ENCODE assay signal across 14 cellular contexts in the genomic region with DNA sequence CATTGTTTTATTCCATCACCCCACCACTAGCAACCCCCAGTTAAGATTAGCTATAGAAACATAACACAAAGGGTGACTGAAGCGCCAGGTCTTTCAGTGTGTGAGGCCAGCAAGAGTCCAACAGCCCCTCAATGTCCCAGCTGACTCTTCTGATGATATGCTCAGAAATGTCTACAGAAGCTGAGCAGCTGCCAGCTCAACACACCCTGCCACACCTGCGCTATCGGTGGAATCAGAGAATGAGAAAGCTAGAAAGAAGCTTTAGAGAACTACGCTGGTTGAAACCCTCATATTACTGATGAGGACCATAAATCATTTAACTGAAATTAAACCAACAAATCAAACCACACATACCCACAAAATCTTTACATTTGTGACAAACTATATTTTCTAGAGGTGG.
DNase-seq lines count a peak whose midpoint lies in the region; ATAC-seq and TF ChIP-seq lines count a peak whose summit lies in the region.
"Had no signal": no experiment of that assay in that cellular context is flagged by ENCODE, and none has a peak within 500 bp of the region (broad histone marks: within the 10 kb centered on the region; RNA-seq: fewer than 3 reads in every experiment).

No MANE protein-coding gene starts in this region.

- H3K27me3 Mint-ChIP-seq in T-cell (no peaks in the 10 kb centered on the region), nephron (ENCODE audit: low read depth) (no peaks in the 10 kb centered on the region)

- H3K27ac Mint-ChIP-seq in T-cell (peak overlapping the region; percentile 15 to 48), nephron (peak overlapping the region in 2 of 3 experiments; percentile 20 to 22)

- ATAC-seq in T-cell (replicated peaks in 1 of 4) (no peak), psoas muscle (no peak)
- ATAC-seq: HCT116 had no signal

- no peaks in the 10 kb centered on the region for H3K9me2 ChIP-seq in Karpas-422 (replicated peaks; ENCODE audit: insufficient read depth, low read length)

- no peak overlapping the region for H3K4me3 Mint-ChIP-seq in T-cell
- H3K4me3 Mint-ChIP-seq in nephron = no peak overlapping the region

- H3K79me2 ChIP-seq in Karpas-422 (ENCODE audit: low read length) = peaks cover 23% of the 10 kb centered on the region; the same call in 1 of the 2 replicates

- H3K36me3 Mint-ChIP-seq in T-cell (peaks cover 2% of the 10 kb centered on the region), nephron (ENCODE audit: low read depth) (peaks cover 16% of the 10 kb centered on the region)

- TF ChIP-seq CTCF in nephron (IDR thresholded peaks at IDR 0.05; ENCODE audit: unreplicated experiment in 3 of 3) (no peak), psoas muscle (IDR thresholded peaks at IDR 0.05) (no peak), breast epithelium (IDR thresholded peaks at IDR 0.05) (no peak)

- peak overlapping the region; percentile 96 for H3K27ac ChIP-seq in Karpas-422 (ENCODE audit: low read length)
- H3K27ac ChIP-seq in psoas muscle = peak overlapping the region; percentile 38
- H3K27ac ChIP-seq in breast epithelium = no peak overlapping the region
- H3K27ac ChIP-seq: BLaER1, GM23248 had no signal

- no peak for TF ChIP-seq POLR2A in breast epithelium (IDR thresholded peaks at IDR 0.05)

- peak overlapping the region; percentile 43; the same call in 1 of the 2 replicates for H3K9ac ChIP-seq in Karpas-422 (ENCODE audit: low read length)
- H3K9ac ChIP-seq: BLaER1, GM23248 had no signal

- no peaks in the 10 kb centered on the region for H4K20me1 ChIP-seq in Karpas-422 (ENCODE audit: insufficient read depth, low read depth, low read length)

- H3K4me1 ChIP-seq in Karpas-422 (ENCODE audit: low read length) (peaks cover 98% of the 10 kb centered on the region), psoas muscle (peaks cover 44% of the 10 kb centered on the region), breast epithelium (no peaks in the 10 kb centered on the region)

- WGBS in psoas muscle, 3 donors = 95 to 100% (median 97%) methylated on average over 4 of the region's 4 CpGs

- H3K4me2 ChIP-seq in Karpas-422 (ENCODE audit: low read depth, low read length, poor library complexity, severe bottlenecking) = peak overlapping the region; percentile 51
- H3K4me2 ChIP-seq: BLaER1 had no signal

- H3K4me1 Mint-ChIP-seq in T-cell (peaks cover 39 to 54% (median 41%) of the 10 kb centered on the region in 3 donors), nephron (peaks cover 38% of the 10 kb centered on the region)

- DNase-seq in Karpas-422 (no peak), T-cell (no peak), psoas muscle (no peak), breast epithelium (ENCODE audit: low spot score in 2 of 2) (no peak), NCI-H510A (lab: John Stamatoyannopoulos, UW) (no peak), Kasumi-1 (lab: John Stamatoyannopoulos, UW) (no peak)
- DNase-seq: 8988T, AML-193, DMS53, GF-D8, GM23248 had no signal

- H3K9me3 ChIP-seq in Karpas-422 (ENCODE audit: low read length) (no peaks in the 10 kb centered on the region), psoas muscle (no peaks in the 10 kb centered on the region), breast epithelium (no peaks in the 10 kb centered on the region)
- H3K9me3 ChIP-seq: BLaER1 had no signal

- no peak overlapping the region for H2AFZ ChIP-seq in Karpas-422 (ENCODE audit: low read length)
- H2AFZ ChIP-seq: GM23248 had no signal

- no peak overlapping the region for H3K4me3 ChIP-seq in Karpas-422 (ENCODE audit: low read length)
- no peak overlapping the region for H3K4me3 ChIP-seq in psoas muscle
- H3K4me3 ChIP-seq in breast epithelium = no peak overlapping the region
- H3K4me3 ChIP-seq: BLaER1, GM23248 had no signal

- intact Hi-C loops in psoas muscle (cut with DNase I) = no loop called here
- intact Hi-C loops in breast epithelium (cut with DNase I; ENCODE audit: low total_unique reads) = no loop called here

- H3K9me3 Mint-ChIP-seq in T-cell (no peaks in the 10 kb centered on the region), nephron (no peaks in the 10 kb centered on the region)

- POLR2A ChIA-PET in T-cell (lab: Charles Lee) = no interaction called here

- H3K27me3 ChIP-seq in Karpas-422 (ENCODE audit: low read length) (no peaks in the 10 kb centered on the region), psoas muscle (ENCODE audit: insufficient read depth in 3 of 3, low read length in 2 of 3) (no peaks in the 10 kb centered on the region), breast epithelium (no peaks in the 10 kb centered on the region)
- H3K27me3 ChIP-seq: BLaER1 had no signal

- CTCF ChIA-PET in T-cell (lab: Charles Lee) = interaction anchor here in 1 of 2 donors (1.1 kb wide), 1 partner anchor 25 kb away, joined by 3 read pairs; no protein-coding TSS in a partner anchor

- H3K36me3 ChIP-seq in Karpas-422 (ENCODE audit: insufficient read depth, low read length) (no peaks in the 10 kb centered on the region), psoas muscle (ENCODE audit: insufficient read depth in 1 of 2, low read depth in 1 of 2) (no peaks in the 10 kb centered on the region), breast epithelium (no peaks in the 10 kb centered on the region)

Comparison
In these comparisons a context has a peak if more than half of its experiments do, and no peak if none do; other contexts are left out.
1. H3K27ac ChIP-seq: peak in Karpas-422 (single experiment) and psoas muscle (single experiment); none in breast epithelium (0 of 2).